ENCODE assay signal across 8 cellular contexts in genomic region chr14:100486025-100486828, GRCh38.
A peak's percentile ranks its signal among the peaks of the same experiment; 100 is the strongest.
DNase-seq lines count a peak whose midpoint lies in the region; ATAC-seq, FAIRE-seq and TF ChIP-seq lines count a peak whose summit lies in the region.

No MANE protein-coding gene starts in this region.

- DNase-seq in DND-41, result peak; percentile 85
- DNase-seq in MM.1S, result peak; percentile 29
- DNase-seq in T1000 (lab: John Stamatoyannopoulos, UW), result peak; percentile 12
- DNase-seq in K562 (ENCODE audit: extremely low read depth in 1 of 4, low spot score in 3 of 4), result peak; percentile 67 to 72 (median 71)
- peak in 1 of 2 donors; percentile 56 for DNase-seq in left lung
- DNase-seq in stimulated activated CD8-positive, alpha-beta memory T cell treated with anti-CD3 and anti-CD28 coated beads, Interleukin-4, amount 100 ng/mL, for 24 hours (ENCODE audit: low read depth), result peak; percentile 39

- H3K4me1 ChIP-seq in DND-41 (ENCODE audit: insufficient read depth, low read length) (peaks cover 26% of the 10 kb centered on the region), MM.1S (ENCODE audit: low read length) (no peaks in the 10 kb centered on the region), K562 (replicated peaks in 1 of 2; ENCODE audit: control insufficient read depth in 2 of 2, insufficient read depth in 2 of 2, low read length in 2 of 2) (no peaks in the 10 kb centered on the region), left lung (no peaks in the 10 kb centered on the region)

- intact Hi-C loops in K562 (cut with micrococcal nuclease) (no loop called here), left lung (cut with DNase I) (no loop called here)

- H3K9me1 ChIP-seq in K562 (ENCODE audit: control insufficient read depth, insufficient read depth, low read length), result no peaks in the 10 kb centered on the region

- H3K4me3 ChIP-seq in DND-41 (ENCODE audit: low read depth in 1 of 2, low read length in 2 of 2), result no peak overlapping the region
- H3K4me3 ChIP-seq in MM.1S (ENCODE audit: low read length), result no peak overlapping the region
- no peak overlapping the region for H3K4me3 ChIP-seq in K562
- H3K4me3 ChIP-seq in left lung, result no peak overlapping the region

- no peaks in the 10 kb centered on the region for H3K9me2 ChIP-seq in MM.1S (replicated peaks; ENCODE audit: insufficient read depth, low read length)

- H3F3A ChIP-seq in MM.1S (ENCODE audit: insufficient read depth, low read length), result no peaks in the 10 kb centered on the region

- H2AFZ ChIP-seq in DND-41 (ENCODE audit: low read depth, low read length) (no peak overlapping the region), MM.1S (ENCODE audit: low read length) (no peak overlapping the region), K562 (ENCODE audit: low read depth, low read length) (no peak overlapping the region)

- peaks cover 4% of the 10 kb centered on the region; the same call in 1 of the 2 replicates for H4K20me1 ChIP-seq in DND-41 (ENCODE audit: insufficient read depth, low read length)
- no peaks in the 10 kb centered on the region for H4K20me1 ChIP-seq in MM.1S (ENCODE audit: insufficient read depth, low read length)
- H4K20me1 ChIP-seq in K562 (replicated peaks; ENCODE audit: control insufficient read depth, insufficient read depth, low read length), result no peaks in the 10 kb centered on the region; the same call in 1 of the 2 replicates

- H3K27me3 ChIP-seq in DND-41 (ENCODE audit: insufficient read depth, low read length, poor library complexity) (no peaks in the 10 kb centered on the region), MM.1S (replicated peaks; ENCODE audit: insufficient read depth, low read length) (no peaks in the 10 kb centered on the region), K562 (ENCODE audit: control insufficient read depth in 2 of 2, insufficient read depth in 2 of 2, low read length in 2 of 2) (no peaks in the 10 kb centered on the region), left lung (no peaks in the 10 kb centered on the region)

- no peak for TF ChIP-seq EP300 in K562 (IDR thresholded peaks at IDR 0.05; ENCODE audit: low read length)

- in situ Hi-C loops in K562 (cut with MboI), result no loop called here

- no peak overlapping the region for H3K4me2 ChIP-seq in DND-41 (ENCODE audit: insufficient read depth, low read length)
- H3K4me2 ChIP-seq in MM.1S (ENCODE audit: low read depth, low read length), result no peak overlapping the region
- H3K4me2 ChIP-seq in K562 (ENCODE audit: insufficient read depth, low read length), result no peak overlapping the region

- no peak for FAIRE-seq in K562 (lab: Jason Lieb, UNC)

- CTCF ChIA-PET in K562 (lab: Yijun Ruan, JAX; ENCODE audit: low intra/inter-chr PET ratio), result no interaction called here

- H3K36me3 ChIP-seq in DND-41 (ENCODE audit: insufficient read depth, low read length), result peaks cover 7% of the 10 kb centered on the region; the same call in 1 of the 2 replicates
- H3K36me3 ChIP-seq in MM.1S (replicated peaks; ENCODE audit: insufficient read depth, low read length), result no peaks in the 10 kb centered on the region
- H3K36me3 ChIP-seq in K562 (ENCODE audit: control insufficient read depth, insufficient read depth, low read length), result no peaks in the 10 kb centered on the region
- peaks cover 0 to 8% of the 10 kb centered on the region in 2 donors for H3K36me3 ChIP-seq in left lung

- 34% methylated on average over 19 of the region's 21 CpGs for WGBS in K562 (ENCODE audit: insufficient coverage, low coverage, missing lambda C conversion rate)

- POLR2A ChIA-PET in K562 (lab: Yijun Ruan, JAX), result no interaction called here

- H3K9me3 ChIP-seq in DND-41 (ENCODE audit: insufficient read depth, low read length, severe bottlenecking) (no peaks in the 10 kb centered on the region), MM.1S (replicated peaks; ENCODE audit: insufficient read depth, low read length) (no peaks in the 10 kb centered on the region), K562 (replicated peaks; ENCODE audit: control insufficient read depth, insufficient read depth, low read depth, low read length) (no peaks in the 10 kb centered on the region), left lung (no peaks in the 10 kb centered on the region)

- TF ChIP-seq POLR2A in K562 (conservative IDR thresholded peaks at IDR 0.05), result no peak

- ATAC-seq in DND-41 (ENCODE audit: insufficient read depth, low read depth) (peak; percentile 95), GM21786 (IDR thresholded peaks at IDR 0.05; ENCODE audit: unreplicated experiment) (peak; percentile 68), K562 (peak; percentile 92), left lung (peak; percentile 85), HG03159 (IDR thresholded peaks at IDR 0.05; ENCODE audit: unreplicated experiment) (no peak)

- TF ChIP-seq RAD21 in K562 (CRISPR knock-in tag; conservative IDR thresholded peaks at IDR 0.05 in 1 of 2, IDR thresholded peaks at IDR 0.05 in 1 of 2), result no peak

- TF ChIP-seq CTCF in DND-41 (IDR thresholded peaks at IDR 0.05; ENCODE audit: borderline replicate concordance, extremely low read depth, low read length, poor library complexity, severe bottlenecking) (no peak), MM.1S (IDR thresholded peaks at IDR 0.05; ENCODE audit: low read length) (no peak), K562 (IDR thresholded peaks at IDR 0.05 in 2 of 3, conservative IDR thresholded peaks at IDR 0.05 in 1 of 3; ENCODE audit: insufficient read depth in 2 of 3, low read depth in 1 of 3, low read length in 3 of 3) (no peak), left lung (IDR thresholded peaks at IDR 0.05) (no peak)

- BruUV-seq in K562 (replicated peaks; lab: Mats Ljungman, UMichigan), result no TSS peak

- H3K79me2 ChIP-seq in DND-41 (ENCODE audit: insufficient read depth, low read length), result no peaks in the 10 kb centered on the region
- no peaks in the 10 kb centered on the region for H3K79me2 ChIP-seq in MM.1S (ENCODE audit: low read length)
- H3K79me2 ChIP-seq in K562 (ENCODE audit: control insufficient read depth, insufficient read depth, low read length), result no peaks in the 10 kb centered on the region

- H3K9ac ChIP-seq in DND-41 (ENCODE audit: low read depth, low read length) (no peak overlapping the region), MM.1S (ENCODE audit: low read length) (no peak overlapping the region), K562 (ENCODE audit: insufficient read depth in 1 of 2, low read depth in 2 of 2, low read length in 2 of 2) (no peak overlapping the region)

- H3K27ac ChIP-seq in DND-41 (ENCODE audit: low read length) (no peak overlapping the region; the same call in 1 of the 2 replicates), MM.1S (ENCODE audit: low read length) (no peak overlapping the region), K562 (ENCODE audit: extremely low read depth, low read depth, low read length) (no peak overlapping the region), left lung (no peak overlapping the region)

TF ChIP-seq in K562, 482 proteins besides CTCF, POLR2A, EP300 and RAD21 (continues in another document):
- TF ChIP-seq AFF1 (IDR thresholded peaks at IDR 0.05; ENCODE audit: low read depth in 1 of 2, partially characterized antibody in 2 of 2) (peak in 1 of 2 experiments; percentile 79), EHMT2 (IDR thresholded peaks at IDR 0.05) (peak; percentile 95), ZNF511 (CRISPR knock-in tag; IDR thresholded peaks at IDR 0.05) (peak; percentile 47; the same call in 1 of the 2 replicates), ASH1L (IDR thresholded peaks at IDR 0.05; ENCODE audit: borderline replicate concordance, low read depth, partially characterized antibody) (no peak)
